ENCODE assay signal across 8 cellular contexts in the genomic region with DNA sequence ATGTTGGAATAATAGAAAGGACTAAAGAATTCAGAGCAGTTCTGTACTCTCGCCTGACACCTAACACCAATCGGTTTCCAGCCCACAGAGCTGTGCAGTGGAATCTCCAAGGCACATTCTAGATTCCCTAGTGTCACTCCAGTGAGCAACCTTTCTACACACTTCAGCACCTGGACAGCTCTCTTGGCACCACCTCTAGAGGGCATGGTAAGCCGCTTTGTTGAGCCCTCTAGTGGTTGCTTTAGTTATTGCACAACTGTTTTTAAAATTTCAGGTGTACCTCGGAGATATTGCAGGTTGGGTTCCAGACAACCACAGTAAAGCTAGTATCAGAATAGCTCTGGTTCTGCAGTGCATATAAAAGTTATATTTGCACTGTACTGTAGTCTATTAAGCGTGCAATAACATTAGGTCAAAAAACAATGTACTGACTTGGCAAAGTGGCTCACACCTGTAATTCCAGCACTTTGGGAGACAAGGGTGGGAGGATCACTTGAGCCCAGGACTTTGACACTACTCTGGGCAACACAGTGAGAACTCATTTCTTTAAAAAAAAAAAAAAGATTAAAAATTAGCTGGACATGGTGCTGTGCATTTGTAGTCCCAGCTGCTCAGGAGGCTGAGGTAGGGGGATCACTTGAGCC. TPM values are rescaled to one million over a fixed set of nuclear protein-coding genes. Genes with fewer than 3 reads are reported as not detected.
DNase-seq lines count a peak whose midpoint lies in the region; ATAC-seq, FAIRE-seq and TF ChIP-seq lines count a peak whose summit lies in the region.

No MANE protein-coding gene starts in this region.

- intact Hi-C loops in CD14-positive monocyte (cut with micrococcal nuclease) (no loop called here), colonic mucosa (cut with DNase I) (loop anchor here (5.0 kb wide), 1 partner anchor 158 kb away; no protein-coding TSS in a partner anchor), right lobe of liver (cut with DNase I) (no loop called here)

- H3K4me1 ChIP-seq in colonic mucosa = no peaks in the 10 kb centered on the region
- H3K4me1 ChIP-seq in right lobe of liver = no peaks in the 10 kb centered on the region

- H3K27me3 ChIP-seq in colonic mucosa = no peaks in the 10 kb centered on the region
- H3K27me3 ChIP-seq in right lobe of liver = no peaks in the 10 kb centered on the region

- H3K27ac ChIP-seq in colonic mucosa (no peak overlapping the region), right lobe of liver (no peak overlapping the region)

- no peaks in the 10 kb centered on the region for H3K9me3 ChIP-seq in colonic mucosa
- no peaks in the 10 kb centered on the region for H3K9me3 ChIP-seq in right lobe of liver

- H3K9me3 Mint-ChIP-seq in CD14-positive monocyte = no peaks in the 10 kb centered on the region

- no peak overlapping the region for H3K9ac ChIP-seq in colonic mucosa (ENCODE audit: low read depth in 2 of 2, low read length in 2 of 2)

- H3K4me3 Mint-ChIP-seq in CD14-positive monocyte = no peak overlapping the region

- WGBS in right lobe of liver (ENCODE audit: insufficient coverage, low coverage, low lambda C conversion rate, missing lambda C conversion rate) = 0% methylated on average over 5 of the region's 5 CpGs

- TF ChIP-seq CTCF in CD14-positive monocyte (IDR thresholded peaks at IDR 0.05) (peak; percentile 95), colonic mucosa (IDR thresholded peaks at IDR 0.05) (peak; percentile 87), right lobe of liver (IDR thresholded peaks at IDR 0.05) (peak; percentile 88 to 92 (median 90))

- peaks cover 2 to 3% (median 3%) of the 10 kb centered on the region in 3 donors for H3K27me3 Mint-ChIP-seq in CD14-positive monocyte (ENCODE audit: low read depth in 3 of 3)

- H3K36me3 Mint-ChIP-seq in CD14-positive monocyte = no peaks in the 10 kb centered on the region

- H3K4me1 Mint-ChIP-seq in CD14-positive monocyte = no peaks in the 10 kb centered on the region

- no peak for TF ChIP-seq POLR2A in right lobe of liver (IDR thresholded peaks at IDR 0.05)

- peak; percentile 92 for FAIRE-seq in GM19239 (lab: Jason Lieb, UNC)

- DNase-seq in CD14-positive monocyte (ENCODE audit: low spot score) (peak; percentile 62), GM19239 (ENCODE audit: insufficient read length, low spot score) (peak; percentile 79), NCI-H524 (lab: John Stamatoyannopoulos, UW) (peak; percentile 51 to 75), colonic mucosa (peak; percentile 84), right lobe of liver (peak; percentile 68 to 85 (median 79))
- DNase-seq in activated CD4-positive, alpha-beta T cell treated with anti-CD3 and anti-CD28 coated beads for 4 hours = peak; percentile 63 to 74
- DNase-seq in stimulated activated CD4-positive, alpha-beta T cell treated with anti-CD3 and anti-CD28 coated beads, TNF-alpha, amount 100 ng/mL, for 48 hours (ENCODE audit: low read depth in 3 of 3) = peak; percentile 43 to 65 (median 49)

- H3K36me3 ChIP-seq in colonic mucosa = no peaks in the 10 kb centered on the region
- H3K36me3 ChIP-seq in right lobe of liver = no peaks in the 10 kb centered on the region

- ATAC-seq in HG03354 (IDR thresholded peaks at IDR 0.05; ENCODE audit: poor library complexity, severe bottlenecking, unreplicated experiment) (peak; percentile 96), right lobe of liver (peak; percentile 96 to 100 (median 98))

- H3K4me3 ChIP-seq in colonic mucosa = no peak overlapping the region
- no peak overlapping the region for H3K4me3 ChIP-seq in right lobe of liver

- no peak overlapping the region for H3K27ac Mint-ChIP-seq in CD14-positive monocyte

RNA-seq across cellular contexts. Expression of a gene that starts 26.5 kb away (rescaled TPM):
- not detected for polyA plus RNA-seq in CD14-positive monocyte
- total RNA-seq in colonic mucosa (under 1 TPM; 0.21 to 0.30 TPM), right lobe of liver (not detected)
